8 cellular contexts compared by ENCODE assay signal in genomic region chr14:64726585-64726890, GRCh38. TPM values are rescaled to one million over a fixed set of nuclear protein-coding genes. Genes with fewer than 3 reads are reported as not detected.
DNase-seq lines count a peak whose midpoint lies in the region; ATAC-seq, FAIRE-seq and TF ChIP-seq lines count a peak whose summit lies in the region.

No MANE protein-coding gene starts in this region.

- H3K9ac ChIP-seq in keratinocyte (ENCODE audit: control insufficient read depth, extremely low read depth, insufficient read depth, low read length), result peak overlapping the region; percentile 71

- peaks cover 3% of the 10 kb centered on the region for H3K9me1 ChIP-seq in keratinocyte (ENCODE audit: control insufficient read depth, extremely low read depth, insufficient read depth, low read length)

- H3K79me2 ChIP-seq in keratinocyte (ENCODE audit: control insufficient read depth, insufficient read depth, low read length), result peaks cover 92% of the 10 kb centered on the region

- peaks cover 55% of the 10 kb centered on the region for H3K4me1 ChIP-seq in keratinocyte (ENCODE audit: control insufficient read depth, extremely low read depth, insufficient read depth, low read length)

- no peaks in the 10 kb centered on the region for H3K27me3 ChIP-seq in keratinocyte (ENCODE audit: control insufficient read depth, extremely low read depth, insufficient read depth, low read length)

- FAIRE-seq in H54 (lab: Jason Lieb, UNC) (peak; percentile 93), keratinocyte (lab: Jason Lieb, UNC) (no peak)

- H3K27ac ChIP-seq in keratinocyte (ENCODE audit: control insufficient read depth, insufficient read depth, low read length), result peak overlapping the region; percentile 90

- H3K36me3 ChIP-seq in keratinocyte (ENCODE audit: control insufficient read depth in 2 of 2, extremely low read depth in 1 of 2, insufficient read depth in 2 of 2, low read length in 2 of 2), result peaks cover 37 to 51% of the 10 kb centered on the region in 2 experiments

- dilution Hi-C loops in keratinocyte (cut with MboI; ENCODE audit: extremely low pct_ligation_motif_present, low sequenced_read_pairs), result no loop called here

- DNase-seq in ACHN (peak; percentile 68), H54 (ENCODE audit: insufficient read length, low spot score) (peak; percentile 90), T-helper 9 cell (peak; percentile 59), keratinocyte (ENCODE audit: low read depth, low spot score) (peak; percentile 88), cortex of kidney (lab: John Stamatoyannopoulos, UW) (no peak), KBM-7 (no peak)

- H2AFZ ChIP-seq in keratinocyte (ENCODE audit: control insufficient read depth, low read length), result no peak overlapping the region

- H3K9me3 ChIP-seq in keratinocyte (ENCODE audit: control insufficient read depth, low read depth, low read length), result no peaks in the 10 kb centered on the region

- peak overlapping the region; percentile 79 for H3K4me2 ChIP-seq in keratinocyte (ENCODE audit: control insufficient read depth, extremely low read depth, insufficient read depth, low read depth, low read length)

- peak overlapping the region in 1 of 3 experiments; percentile 39 for H3K4me3 ChIP-seq in keratinocyte (ENCODE audit: control insufficient read depth in 2 of 3, extremely low read depth in 1 of 3, insufficient read depth in 2 of 3, low read depth in 1 of 3, low read length in 3 of 3)

- H4K20me1 ChIP-seq in keratinocyte (ENCODE audit: control insufficient read depth, extremely low read depth, insufficient read depth, low read length), result no peaks in the 10 kb centered on the region

- no peak for TF ChIP-seq CTCF in keratinocyte (optimal IDR thresholded peaks at IDR 0.05 in 1 of 3, IDR thresholded peaks at IDR 0.05 in 1 of 3, conservative IDR thresholded peaks at IDR 0.05 in 1 of 3; ENCODE audit: extremely low read depth in 1 of 3, insufficient read depth in 2 of 3, low read length in 3 of 3)

- ATAC-seq in HG02970 (IDR thresholded peaks at IDR 0.05; ENCODE audit: low FRiP score, unreplicated experiment) (no peak), GM21529 (IDR thresholded peaks at IDR 0.05; ENCODE audit: unreplicated experiment) (no peak)

- in situ Hi-C loops in ACHN (cut with HindIII; ENCODE audit: low pct_ligation_motif_present, low pct_unique_long_range_greater_than_20kb, low sequenced_read_pairs), result no loop called here
- in situ Hi-C loops in KBM-7 (cut with MboI; ENCODE audit: low pct_unique_long_range_greater_than_20kb, low sequenced_read_pairs), result no loop called here

- no peak for TF ChIP-seq POLR2A in H54 (IDR thresholded peaks at IDR 0.05; ENCODE audit: low read depth, low read length)

RNA-seq across cellular contexts. Expression of gene PLEKHG3, which starts 22.3 kb away (rescaled TPM):
- 71.0 to 89.1 TPM (median 73.2 TPM) in 3 replicates for polyA plus RNA-seq in keratinocyte
- 19.7 TPM for polyA plus RNA-seq in keratinocyte (2011; ENCODE audit: low read depth)
- polyA plus RNA-seq in keratinocyte (2011; cell fraction: cytosol; rRNA removed), result 49.2 and 65.2 TPM in 2 replicates
- polyA plus RNA-seq in keratinocyte (2011; cell fraction: nucleus; rRNA removed), result 171 and 186 TPM in 2 replicates
- polyA plus RNA-seq in keratinocyte (2012; ENCODE audit: low replicate concordance), result 36.9 and 94.1 TPM in 2 replicates
- 96.2 to 104 TPM (median 102 TPM) in 3 replicates for polyA minus RNA-seq in keratinocyte
- 107 TPM for polyA minus RNA-seq in keratinocyte (2011; cell fraction: cytosol; rRNA and poly(A)+ RNA removed)
- polyA minus RNA-seq in keratinocyte (2011; cell fraction: nucleus; rRNA and poly(A)+ RNA removed), result 103 and 143 TPM in 2 replicates

Comparison
In these comparisons a context has a peak if more than half of its experiments do, and no peak if none do; other contexts are left out.
1. DNase-seq: peak in ACHN (single experiment), H54 (single experiment), T-helper 9 cell (single experiment) and keratinocyte (single experiment); none in cortex of kidney (single experiment) and KBM-7 (single experiment).